ENCODE assay signal across 8 cellular contexts in genomic region chr3:40524571-40525285, GRCh38. TPM values are rescaled to one million over a fixed set of nuclear protein-coding genes. Genes with fewer than 3 reads are reported as not detected.
DNase-seq lines count a peak whose midpoint lies in the region; ATAC-seq, FAIRE-seq and TF ChIP-seq lines count a peak whose summit lies in the region.

TSS of gene ZNF621 (plus strand) at chr3:40524960. CDS start at chr3:40525841, 881 bp downstream.

- H3K9me3 Mint-ChIP-seq in activated T-cell treated with anti-CD3 and anti-CD28 coated beads, Interleukin-2, amount 50 U/mL, for 24 hours: no peaks in the 10 kb centered on the region

- POLR2A ChIA-PET in PC-3 (lab: Charles Lee; ENCODE audit: unreplicated experiment): interaction anchor here (0.6 to 0.7 kb wide), 3 partner anchors 25 to 153 kb away, joined by 3 to 5 read pairs (median 3); no protein-coding TSS in a partner anchor

- H3K4me1 Mint-ChIP-seq in activated T-cell treated with anti-CD3 and anti-CD28 coated beads, Interleukin-2, amount 50 U/mL, for 24 hours (ENCODE audit: low read depth): peaks cover 21% of the 10 kb centered on the region

- no TSS peak for BruUV-seq in PC-3 (replicated peaks; lab: Mats Ljungman, UMichigan)

- peak within 1 kb of the TSS; percentile 96 for H3K4me2 ChIP-seq in PC-3 (ENCODE audit: low read length)

- DNase-seq in DMS 273 treated with DMSO at 0.1 percent for 48 hours (lab: John Stamatoyannopoulos, UW) (peak; percentile 10), HTR-8/SVneo (ENCODE audit: insufficient read length, low spot score) (peak; percentile 80), PC-3 (peak; percentile 89)
- peak; percentile 92 for DNase-seq in activated T-cell treated with anti-CD3 and anti-CD28 coated beads, Interleukin-2, amount 50 U/mL, for 24 hours
- peak; percentile 59 to 81 for DNase-seq in stimulated activated CD8-positive, alpha-beta memory T cell treated with anti-CD3 and anti-CD28 coated beads, Interleukin-7, amount 100 ng/mL, for 4 hours (ENCODE audit: low read depth in 2 of 2)

- H3K27ac ChIP-seq in PC-3 (ENCODE audit: low read length): peak within 1 kb of the TSS; percentile 75
- peak within 1 kb of the TSS; percentile 89 for H3K27ac ChIP-seq in muscle layer of duodenum (ENCODE audit: low read length)

- no peaks in the 10 kb centered on the region for H3K27me3 ChIP-seq in PC-3 (ENCODE audit: low read length)
- H3K27me3 ChIP-seq in muscle layer of duodenum (ENCODE audit: low read depth, low read length): no peaks in the 10 kb centered on the region

- peaks cover 19% of the 10 kb centered on the region for H3K79me2 ChIP-seq in PC-3 (ENCODE audit: low read length)

- H3K4me3 ChIP-seq in PC-3 (ENCODE audit: low read length) (peak within 1 kb of the TSS; percentile 91), muscle layer of duodenum (ENCODE audit: low read depth in 1 of 2, low read length in 2 of 2) (peak within 1 kb of the TSS; percentile 87)

- ATAC-seq in GM21381 (IDR thresholded peaks at IDR 0.05; ENCODE audit: unreplicated experiment) (peak; percentile 100), PC-3 (peak; percentile 98), esophagus mucosa (peak; percentile 98)

- H3F3A ChIP-seq in PC-3 (ENCODE audit: low read length, unreplicated experiment): no peaks in the 10 kb centered on the region

- no peaks in the 10 kb centered on the region for H3K27me3 Mint-ChIP-seq in activated T-cell treated with anti-CD3 and anti-CD28 coated beads, Interleukin-2, amount 50 U/mL, for 24 hours

- intact Hi-C loops in PC-3 (cut with micrococcal nuclease): loop anchor here (1.0 to 2.0 kb wide), 4 partner anchors 18 to 215 kb away; partner anchors contain the start of genes EIF1B, ZNF619 and ZNF620

- H3K9ac ChIP-seq in PC-3 (ENCODE audit: low read length): peak within 1 kb of the TSS; percentile 96

- peak within 1 kb of the TSS; percentile 91 for H3K4me3 Mint-ChIP-seq in activated T-cell treated with anti-CD3 and anti-CD28 coated beads, Interleukin-2, amount 50 U/mL, for 24 hours

- no peaks in the 10 kb centered on the region for H3K9me3 ChIP-seq in PC-3 (ENCODE audit: low read length)
- H3K9me3 ChIP-seq in muscle layer of duodenum (ENCODE audit: control insufficient read depth in 1 of 2, low read length in 2 of 2): no peaks in the 10 kb centered on the region

- CTCF ChIA-PET in PC-3 (lab: Charles Lee): interaction anchor here (0.6 kb wide), 1 partner anchor 68 kb away, joined by 3 read pairs; no protein-coding TSS in a partner anchor

- no peaks in the 10 kb centered on the region for H4K20me1 ChIP-seq in PC-3 (ENCODE audit: low read length)

- peak within 1 kb of the TSS; percentile 95 for H3K27ac Mint-ChIP-seq in activated T-cell treated with anti-CD3 and anti-CD28 coated beads, Interleukin-2, amount 50 U/mL, for 24 hours

- H2AFZ ChIP-seq in PC-3 (ENCODE audit: low read length): peak within 1 kb of the TSS; percentile 99

- H3K36me3 Mint-ChIP-seq in activated T-cell treated with anti-CD3 and anti-CD28 coated beads, Interleukin-2, amount 50 U/mL, for 24 hours (ENCODE audit: low read depth): peaks cover 46% of the 10 kb centered on the region

- no peaks in the 10 kb centered on the region for H3K9me2 ChIP-seq in PC-3 (replicated peaks; ENCODE audit: low read length)

- peaks cover 20% of the 10 kb centered on the region for H3K4me1 ChIP-seq in PC-3 (ENCODE audit: insufficient read depth, low read length)
- peaks cover 7 to 14% of the 10 kb centered on the region in 2 donors for H3K4me1 ChIP-seq in muscle layer of duodenum (ENCODE audit: control insufficient read depth in 1 of 2, insufficient read depth in 2 of 2, low read length in 2 of 2)

- peak; percentile 26 for FAIRE-seq in HTR-8/SVneo (lab: Jason Lieb, UNC)

- 0 out of 2 replicates have a peak, but pooled peaks have one; percentile 15 for TF ChIP-seq CTCF in PC-3 (conservative IDR thresholded peaks at IDR 0.05; ENCODE audit: low read depth, low read length)

- H3K36me3 ChIP-seq in PC-3 (ENCODE audit: low read depth, low read length): peaks cover 2% of the 10 kb centered on the region; the same call in 1 of the 2 replicates
- peaks cover 8 to 28% of the 10 kb centered on the region in 2 donors for H3K36me3 ChIP-seq in muscle layer of duodenum (ENCODE audit: control insufficient read depth in 1 of 2, insufficient read depth in 2 of 2, low read length in 2 of 2)

RNA-seq across cellular contexts. Expression of gene ZNF621, which starts in this region (rescaled TPM):
- total RNA-seq in PC-3 (2014; rRNA removed) (17.0 and 21.9 TPM in 2 replicates), esophagus mucosa (11.5 TPM)

Comparison
In these comparisons a context has a peak if more than half of its experiments do, and no peak if none do; other contexts are left out.
1. Peak in every context shown above with its lines: DNase-seq, ATAC-seq, H3K4me3 ChIP-seq and H3K27ac ChIP-seq.
2. DNase-seq: peak in every context shown above with its lines; median percentile 92 in activated T-cell treated with anti-CD3 and anti-CD28 coated beads, Interleukin-2, amount 50 U/mL, for 24 hours; 89 in PC-3; 80 in HTR-8/SVneo; 70 in stimulated activated CD8-positive, alpha-beta memory T cell treated with anti-CD3 and anti-CD28 coated beads, Interleukin-7, amount 100 ng/mL, for 4 hours; 10 in DMS 273 treated with DMSO at 0.1 percent for 48 hours.